In the genomic region with DNA sequence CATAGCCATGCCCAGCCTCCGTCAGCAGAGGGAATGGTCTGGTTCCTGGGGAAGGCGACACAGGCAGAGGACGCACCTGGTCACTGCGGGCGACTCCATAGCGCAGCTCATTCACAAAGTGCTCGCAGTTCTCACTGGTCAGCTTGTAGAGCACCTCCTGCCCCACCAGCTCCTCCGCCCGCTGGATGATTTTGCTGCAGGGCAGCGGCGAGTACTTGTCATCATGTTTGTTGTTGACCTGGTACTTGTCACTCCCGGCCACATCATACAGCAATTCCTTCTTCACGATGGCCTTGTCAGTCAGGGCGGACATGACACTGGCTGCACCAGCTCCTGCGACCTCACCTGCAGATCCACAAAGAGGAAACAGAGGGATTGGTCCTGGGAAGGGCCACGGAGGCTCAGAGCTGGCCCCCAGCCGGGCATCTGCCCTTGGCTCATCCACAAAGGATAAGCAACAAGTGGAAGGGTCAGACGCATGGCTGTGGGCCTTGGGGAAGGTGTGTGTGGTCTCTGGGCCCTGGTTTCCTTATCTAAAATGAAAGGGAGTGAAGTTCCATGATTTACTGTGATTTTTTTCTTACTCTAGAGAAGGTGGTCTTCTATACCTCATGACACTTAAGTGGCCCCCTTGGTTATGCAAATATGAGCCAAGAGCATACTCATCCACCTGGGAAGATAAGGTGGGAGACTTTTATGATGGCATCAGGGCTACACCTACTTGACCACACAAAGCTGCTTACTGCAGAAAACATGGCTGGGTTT, we compare ENCODE assay signal across 24 cellular contexts. TPM values are rescaled to one million over a fixed set of nuclear protein-coding genes. Genes with fewer than 3 reads are reported as not detected.
"Had no signal": no experiment of that assay in that cellular context is flagged by ENCODE, and none has a peak within 500 bp of the region (broad histone marks: within the 10 kb centered on the region; RNA-seq: fewer than 3 reads in every experiment).

No MANE protein-coding gene starts in this region.

- H3K27ac ChIP-seq: cardiac muscle cell, hepatocyte, prostate gland, right lobe of liver, tibial artery, uterus, VCaP had no signal

- H3K27me3 ChIP-seq: cardiac muscle cell, hepatocyte, right lobe of liver, tibial artery, uterus had no signal

- H3K27ac Mint-ChIP-seq: activated naive CD8-positive, alpha-beta T cell; activated T-helper 1 cell treated with anti-CD3 and anti-CD28 coated beads, Interleukin-12 subunit alpha, Interleukin-12 subunit beta, Interleukin-2, Interleukin-4 antibody, amounts not matched to agents 30 ng/mL and 10 ng/mL and 1 ng/mL, durations not matched to agents 14 hours and 24 hours and 36 hours; mesothelial cell of epicardium; nephron progenitor cell; stimulated activated memory B cell treated with anti-CD40 and anti-IgM and Interleukin-4, amounts not matched to agents 10 μg/mL and 1 μg/mL and 100 μg/mL, for 72 hours had no signal

- H3K4me3 ChIP-seq: cardiac muscle cell, hepatocyte, lung, prostate gland, right lobe of liver, smooth muscle cell, tibial artery, uterus had no signal

- H2AFZ ChIP-seq: hepatocyte had no signal

- H3K79me2 ChIP-seq: hepatocyte had no signal

- H3K4me1 ChIP-seq: prostate gland, tibial artery, uterus had no signal

- H3K4me3 Mint-ChIP-seq: activated naive CD8-positive, alpha-beta T cell; activated T-helper 1 cell treated with anti-CD3 and anti-CD28 coated beads, Interleukin-12 subunit alpha, Interleukin-12 subunit beta, Interleukin-2, Interleukin-4 antibody, amounts not matched to agents 30 ng/mL and 10 ng/mL and 1 ng/mL, durations not matched to agents 14 hours and 24 hours and 36 hours; mesothelial cell of epicardium; nephron progenitor cell; stimulated activated memory B cell treated with anti-CD40 and anti-IgM and Interleukin-4, amounts not matched to agents 10 μg/mL and 1 μg/mL and 100 μg/mL, for 72 hours had no signal

- ATAC-seq: left lobe of liver; right lobe of liver; stimulated activated memory B cell treated with anti-CD40 and anti-IgM and Interleukin-4, amounts not matched to agents 10 μg/mL and 1 μg/mL and 100 μg/mL, for 72 hours had no signal

- H3K36me3 ChIP-seq: cardiac muscle cell, prostate gland, uterus had no signal

- H3K9me3 Mint-ChIP-seq: activated T-helper 1 cell treated with anti-CD3 and anti-CD28 coated beads, Interleukin-12 subunit alpha, Interleukin-12 subunit beta, Interleukin-2, Interleukin-4 antibody, amounts not matched to agents 30 ng/mL and 10 ng/mL and 1 ng/mL, durations not matched to agents 14 hours and 24 hours and 36 hours; mesothelial cell of epicardium; nephron progenitor cell; stimulated activated memory B cell treated with anti-CD40 and anti-IgM and Interleukin-4, amounts not matched to agents 10 μg/mL and 1 μg/mL and 100 μg/mL, for 72 hours had no signal

- H3K36me3 Mint-ChIP-seq: mesothelial cell of epicardium had no signal

- FAIRE-seq: keratinocyte had no signal

- H3K4me1 Mint-ChIP-seq: mesothelial cell of epicardium, nephron progenitor cell had no signal

- H3K4me2 ChIP-seq: hepatocyte, smooth muscle cell had no signal

- H3K27me3 Mint-ChIP-seq: activated naive CD8-positive, alpha-beta T cell; stimulated activated memory B cell treated with anti-CD40 and anti-IgM and Interleukin-4, amounts not matched to agents 10 μg/mL and 1 μg/mL and 100 μg/mL, for 72 hours had no signal

- DNase-seq: activated CD4-positive, alpha-beta T cell treated with anti-CD3 and anti-CD28 coated beads for 1 hour; activated gamma-delta T cell treated with Interleukin-2 at 50 U/mL for 16 hours; activated T-cell treated with anti-CD3 and anti-CD28 coated beads for 4 hours; foreskin fibroblast; nephron progenitor cell; occipital lobe; right lobe of liver; stimulated activated CD4-positive, alpha-beta T cell treated with anti-CD3 and anti-CD28 coated beads, Interleukin-4, amount 100 ng/mL, for 24 hours; T-helper 2 cell; tibial artery; uterus had no signal

- H3K9me3 ChIP-seq: prostate gland, right lobe of liver, tibial artery, uterus had no signal

RNA-seq across cellular contexts. Expression of a gene that starts 27.0 kb away (rescaled TPM):
- total RNA-seq: activated T-helper 1 cell treated with anti-CD3 and anti-CD28 coated beads, Interleukin-12 subunit alpha, Interleukin-12 subunit beta, Interleukin-2, Interleukin-4 antibody, amounts not matched to agents 30 ng/mL and 10 ng/mL and 1 ng/mL, durations not matched to agents 14 hours and 24 hours and 36 hours; cardiac muscle cell; dermis microvascular lymphatic vessel endothelial cell; mesothelial cell of epicardium; occipital lobe; smooth muscle cell; uterus had no signal
- polyA plus RNA-seq: cardiac muscle cell, smooth muscle cell had no signal

RNA-seq across cellular contexts. Expression of a gene that starts 53.6 kb away (rescaled TPM):
- total RNA-seq: cardiac muscle cell, smooth muscle cell had no signal
- polyA plus RNA-seq: cardiac muscle cell, smooth muscle cell had no signal
